Comparison of ENCODE assay signal across 19 cellular contexts in genomic region chr4:140875751-140876389, GRCh38.
DNase-seq lines count a peak whose midpoint lies in the region; ATAC-seq and TF ChIP-seq lines count a peak whose summit lies in the region.
"Had no signal": no experiment of that assay in that cellular context is flagged by ENCODE, and none has a peak within 500 bp of the region (broad histone marks: within the 10 kb centered on the region; RNA-seq: fewer than 3 reads in every experiment).

No MANE protein-coding gene starts in this region.

- peak overlapping the region; percentile 37 for H3K27ac Mint-ChIP-seq in mesothelial cell of epicardium
- H3K27ac Mint-ChIP-seq: effector memory CD8-positive, alpha-beta T cell; T-helper 1 cell treated with Interleukin-12 subunit alpha and Interleukin-12 subunit beta and Interleukin-4 antibody, amounts not matched to agents 30 μg/mL and 1 μg/mL, for 36 hours had no signal

- no peaks in the 10 kb centered on the region for H3K27me3 Mint-ChIP-seq in mesothelial cell of epicardium (ENCODE audit: low read depth)
- H3K27me3 Mint-ChIP-seq: effector memory CD8-positive, alpha-beta T cell had no signal

- peaks cover 13% of the 10 kb centered on the region for H3K36me3 Mint-ChIP-seq in mesothelial cell of epicardium

- DNase-seq in DMS153 treated with DMSO at 0.1 percent for 48 hours (lab: John Stamatoyannopoulos, UW; ENCODE audit: unreplicated experiment) = peak; percentile 22
- peak; percentile 42 for DNase-seq in NCI-H146 treated with DMSO at 0.1 percent for 48 hours (lab: John Stamatoyannopoulos, UW; ENCODE audit: unreplicated experiment)
- peak; percentile 82 for DNase-seq in SK-MEL-5 (ENCODE audit: low read depth, low spot score)
- DNase-seq in mesothelial cell of epicardium (ENCODE audit: low spot score in 2 of 2, unreplicated experiment in 2 of 2) = no peak
- DNase-seq in thyroid gland = no peak
- DNase-seq in HCEC 1CT = no peak
- DNase-seq: activated naive CD4-positive, alpha-beta T cell; DMS79; effector memory CD8-positive, alpha-beta T cell; Karpas-422; NCI-H1105; NCI-H524; Right ventricle myocardium superior had no signal

- no peak for TF ChIP-seq POLR2A in thyroid gland (IDR thresholded peaks at IDR 0.05)

- no peak overlapping the region for H3K4me3 Mint-ChIP-seq in mesothelial cell of epicardium
- H3K4me3 Mint-ChIP-seq: effector memory CD8-positive, alpha-beta T cell; T-helper 1 cell treated with Interleukin-12 subunit alpha and Interleukin-12 subunit beta and Interleukin-4 antibody, amounts not matched to agents 30 μg/mL and 1 μg/mL, for 36 hours had no signal

- H3K4me1 Mint-ChIP-seq in mesothelial cell of epicardium = peaks cover 37% of the 10 kb centered on the region

- intact Hi-C loops in thyroid gland (cut with DNase I) = no loop called here

- H3K27me3 ChIP-seq in thyroid gland = no peaks in the 10 kb centered on the region
- H3K27me3 ChIP-seq: suprapubic skin, vagina had no signal

- H3K36me3 ChIP-seq in thyroid gland = no peaks in the 10 kb centered on the region
- H3K36me3 ChIP-seq: suprapubic skin, vagina had no signal

- H3K4me3 ChIP-seq in thyroid gland (replicated peaks in 1 of 3) = no peak overlapping the region
- H3K4me3 ChIP-seq: suprapubic skin, vagina had no signal

- in situ Hi-C loops in SK-MEL-5 (cut with HindIII; ENCODE audit: low pct_unique_long_range_greater_than_20kb, low sequenced_read_pairs) = loop anchor here (25.0 kb wide), 1 partner anchor 261 kb away; the partner anchor contains the start of gene RNF150

- peaks cover 3 to 14% of the 10 kb centered on the region in 2 donors for H3K4me1 ChIP-seq in thyroid gland
- H3K4me1 ChIP-seq: suprapubic skin, vagina had no signal

- H3K27ac ChIP-seq in thyroid gland = no peak overlapping the region
- H3K27ac ChIP-seq: suprapubic skin, vagina, VCaP had no signal

- ATAC-seq in HG02973 (IDR thresholded peaks at IDR 0.05; ENCODE audit: unreplicated experiment) (no peak), HG03571 (IDR thresholded peaks at IDR 0.05; ENCODE audit: unreplicated experiment) (no peak)
- ATAC-seq: effector memory CD8-positive, alpha-beta T cell had no signal

- 88 to 93% methylated on average over 1 of the region's 1 CpG for WGBS in thyroid gland, 2 donors

- peaks cover 18% of the 10 kb centered on the region for H3K9me3 Mint-ChIP-seq in mesothelial cell of epicardium
- H3K9me3 Mint-ChIP-seq: T-helper 1 cell treated with Interleukin-12 subunit alpha and Interleukin-12 subunit beta and Interleukin-4 antibody, amounts not matched to agents 30 μg/mL and 1 μg/mL, for 36 hours had no signal

- no peak for TF ChIP-seq CTCF in mesothelial cell of epicardium (IDR thresholded peaks at IDR 0.05; ENCODE audit: unreplicated experiment)
- no peak for TF ChIP-seq CTCF in thyroid gland (IDR thresholded peaks at IDR 0.05)

- no peaks in the 10 kb centered on the region for H3K9me3 ChIP-seq in thyroid gland
- H3K9me3 ChIP-seq: suprapubic skin, vagina had no signal

Comparison
In these comparisons a context has a peak if more than half of its experiments do, and no peak if none do; other contexts are left out.
1. DNase-seq: peak in DMS153 treated with DMSO at 0.1 percent for 48 hours (single experiment), NCI-H146 treated with DMSO at 0.1 percent for 48 hours (single experiment) and SK-MEL-5 (single experiment); none in mesothelial cell of epicardium (0 of 2), thyroid gland (0 of 2) and HCEC 1CT (single experiment).